ENCODE assay signal across 8 cellular contexts in the genomic region with DNA sequence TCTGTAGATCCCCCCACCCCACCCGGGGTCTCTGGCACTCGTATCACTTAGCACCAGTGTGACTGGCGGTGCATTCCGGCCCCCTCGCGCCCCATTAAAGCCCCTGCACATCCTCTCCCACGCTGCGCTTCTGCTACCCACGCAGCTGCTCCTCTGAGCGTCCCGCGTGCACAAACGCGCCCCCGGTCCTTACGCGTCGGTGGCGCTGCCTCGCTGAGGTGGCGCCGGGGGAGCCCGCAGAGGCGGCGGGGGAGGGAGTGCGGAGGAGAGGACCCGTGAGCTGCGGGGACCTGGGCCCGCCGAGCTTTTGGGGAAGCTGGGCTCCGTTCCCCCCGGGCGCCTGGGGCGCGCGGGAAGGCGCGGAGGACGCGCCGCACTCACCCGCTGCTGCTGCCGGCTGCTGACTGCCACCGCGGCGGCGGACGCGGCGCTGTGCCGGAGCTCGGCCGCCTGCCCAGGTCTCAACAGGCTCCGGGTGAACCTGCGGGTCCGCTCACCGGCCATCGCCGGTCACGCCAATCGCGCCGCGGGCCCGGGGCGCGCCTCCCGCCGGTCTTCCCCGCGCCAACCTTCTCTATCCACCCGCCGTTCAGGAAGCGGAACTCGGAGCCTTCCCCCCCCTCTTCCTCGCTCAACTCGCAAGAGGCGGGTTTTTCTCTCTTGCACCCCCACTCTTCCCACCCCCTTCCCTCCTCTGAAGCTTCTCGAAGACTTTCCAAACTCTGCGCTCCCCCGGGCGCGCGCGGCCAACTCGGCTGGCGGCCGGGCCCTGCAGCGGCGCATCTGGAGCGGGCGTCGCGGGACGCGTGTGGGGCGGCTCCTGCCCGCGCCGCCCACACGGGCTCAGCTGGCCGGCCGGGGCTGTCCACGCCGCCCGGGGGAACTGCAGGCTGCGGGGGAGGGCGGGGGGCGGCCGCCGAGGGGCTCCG. TPM values are rescaled to one million over a fixed set of nuclear protein-coding genes. Genes with fewer than 3 reads are reported as not detected.
DNase-seq lines count a peak whose midpoint lies in the region; ATAC-seq and TF ChIP-seq lines count a peak whose summit lies in the region.

Gene DOCK10 (minus strand): TSS at position 598 of the 929 bp plus-strand sequence. CDS start 94 bp downstream, at position 504.

- peaks cover 30 to 47% (median 43%) of the 10 kb centered on the region in 3 donors for H3K4me1 Mint-ChIP-seq in IgD-negative memory B cell

- 1% methylated on average over 77 to 81 of the region's 112 CpGs for WGBS in lower leg skin, 2 donors

- TF ChIP-seq POLR2A in lower leg skin (IDR thresholded peaks at IDR 0.05), result no peak

- TF ChIP-seq CTCF in coronary artery (IDR thresholded peaks at IDR 0.05) (no peak), lower leg skin (IDR thresholded peaks at IDR 0.05) (no peak)

- H3K27ac ChIP-seq in coronary artery, result no peak within 1 kb of the TSS

- H3K4me3 Mint-ChIP-seq in IgD-negative memory B cell, result peak within 1 kb of the TSS; percentile 91 to 98 (median 98)

- H3K4me3 ChIP-seq in coronary artery (peak within 1 kb of the TSS; percentile 75), lower leg skin (ENCODE audit: low read depth, poor library complexity, severe bottlenecking) (peak within 1 kb of the TSS; percentile 35)

- peak within 1 kb of the TSS; percentile 75 to 99 (median 98) for H3K27ac Mint-ChIP-seq in IgD-negative memory B cell

- H3K27me3 Mint-ChIP-seq in IgD-negative memory B cell, result peaks cover 3% of the 10 kb centered on the region

- ATAC-seq in GM21423 (IDR thresholded peaks at IDR 0.05; ENCODE audit: unreplicated experiment), result peak; percentile 26

- no peaks in the 10 kb centered on the region for H3K9me3 Mint-ChIP-seq in IgD-negative memory B cell

- intact Hi-C loops in lower leg skin (cut with DNase I; ENCODE audit: low total_unique reads), result no loop called here

- no peaks in the 10 kb centered on the region for H3K36me3 Mint-ChIP-seq in IgD-negative memory B cell

- DNase-seq in EL (peak; percentile 71), coronary artery (ENCODE audit: low spot score) (no peak), lower leg skin (ENCODE audit: low spot score in 2 of 2) (no peak), DMS153 treated with DMSO at 0.1 percent for 48 hours (lab: John Stamatoyannopoulos, UW; ENCODE audit: unreplicated experiment) (no peak)
- DNase-seq in activated CD4-positive, alpha-beta T cell treated with anti-CD3 and anti-CD28 coated beads for 24 hours (ENCODE audit: low read depth in 2 of 2), result peak; percentile 30 to 47
- DNase-seq in stimulated activated CD4-positive, alpha-beta T cell treated with anti-CD3 and anti-CD28 coated beads, TNF-alpha, amount 100 ng/mL, for 1 hour (ENCODE audit: low read depth in 3 of 3, low spot score in 1 of 3), result peak; percentile 18 to 56 (median 54)

RNA-seq across cellular contexts. Expression of gene DOCK10, which starts in this region (rescaled TPM):
- 26.9 TPM for polyA plus RNA-seq in IgD-negative memory B cell
- total RNA-seq in lower leg skin, result 10 to 100 TPM in 3 of 4 donors, 1 to 10 TPM in 1; 6.2 to 16.5 (median 14.0) TPM

Comparison
In these comparisons a context has a peak if more than half of its experiments do, and no peak if none do; other contexts are left out.
1. DNase-seq: peak in EL (single experiment), activated CD4-positive, alpha-beta T cell treated with anti-CD3 and anti-CD28 coated beads for 24 hours (2 of 2) and stimulated activated CD4-positive, alpha-beta T cell treated with anti-CD3 and anti-CD28 coated beads, TNF-alpha, amount 100 ng/mL, for 1 hour (3 of 3); none in coronary artery (single experiment), lower leg skin (0 of 2) and DMS153 treated with DMSO at 0.1 percent for 48 hours (single experiment).